1 cellular context compared by ENCODE assay signal in genomic region chr7:99140813-99141212, GRCh38.
TF ChIP-seq lines count a peak whose summit lies in the region.

No MANE protein-coding gene starts in this region.

TF ChIP-seq in GM23338, 12 proteins besides CTCF, POLR2A, EP300 and RAD21 (continued from another document):
- TF ChIP-seq EZH2 (IDR thresholded peaks at IDR 0.05; ENCODE audit: low read depth, unreplicated experiment) (no peak), ZNF462 (CRISPR knock-in tag; IDR thresholded peaks at IDR 0.05) (no peak)
